Comparison of ENCODE assay signal across 18 cellular contexts in the genomic region with DNA sequence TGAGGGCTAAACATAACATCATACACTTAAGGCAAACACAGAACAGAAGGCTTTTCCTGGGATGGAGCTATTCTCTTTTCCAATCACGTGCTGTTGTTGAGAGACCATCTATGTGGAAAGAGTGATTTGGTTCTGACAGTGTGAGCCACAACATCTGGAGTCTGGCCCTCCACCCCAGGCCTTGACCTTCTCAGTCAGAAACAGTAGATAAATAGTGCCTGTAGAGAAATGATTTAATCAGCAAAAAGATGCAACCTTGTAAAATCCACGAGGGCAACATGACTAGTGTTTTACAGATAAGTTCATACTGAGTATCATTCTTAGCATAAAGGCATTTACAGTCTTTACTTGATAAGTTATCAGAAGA. TPM values are rescaled to one million over a fixed set of nuclear protein-coding genes. Genes with fewer than 3 reads are reported as not detected.
"Had no signal": no experiment of that assay in that cellular context is flagged by ENCODE, and none has a peak within 500 bp of the region (broad histone marks: within the 10 kb centered on the region; RNA-seq: fewer than 3 reads in every experiment).

No MANE protein-coding gene starts in this region.

- H3K9me3 Mint-ChIP-seq: activated naive CD4-positive, alpha-beta T cell treated with anti-CD3 and anti-CD28 coated beads, Interleukin-2, amount 10 ng/mL, durations not matched to agents 7 days and 5 days; activated T-helper 2 cell treated with anti-CD3 and anti-CD28 coated beads, Interferon-gamma antibody, Interleukin-2, Interleukin-4, amounts not matched to agents 10 μg/mL and 5 μg/mL and 100 μg/mL, durations not matched to agents 14 hours and 24 hours and 36 hours; endodermal cell; memory B cell; T-helper 2 cell treated with Interferon-gamma antibody and Interleukin-4, amounts not matched to agents 5 μg/mL and 100 μg/mL, for 36 hours had no signal

- DNase-seq: activated CD4-positive, alpha-beta T cell treated with anti-CD3 and anti-CD28 coated beads for 1 hour; activated CD4-positive, alpha-beta T cell treated with anti-CD3 and anti-CD28 coated beads, Interleukin-2, amount 50 U/mL, for 4 hours; activated naive CD4-positive, alpha-beta T cell treated with anti-CD3 and anti-CD28 coated beads, Interleukin-2, amount 10 ng/mL, durations not matched to agents 7 days and 5 days; dorsolateral prefrontal cortex; endodermal cell; hypothalamus; kidney; left ventricle myocardium superior; right cardiac atrium; stomach; testis; upper lobe of right lung had no signal

- H3K4me1 ChIP-seq: stomach, upper lobe of right lung had no signal

- H3K36me3 Mint-ChIP-seq: activated naive CD4-positive, alpha-beta T cell treated with anti-CD3 and anti-CD28 coated beads, Interleukin-2, amount 10 ng/mL, durations not matched to agents 7 days and 5 days; memory B cell had no signal

- ATAC-seq: left ventricle myocardium superior, right cardiac atrium, upper lobe of right lung had no signal

- H3K4me1 Mint-ChIP-seq: activated naive CD4-positive, alpha-beta T cell treated with anti-CD3 and anti-CD28 coated beads, Interleukin-2, amount 10 ng/mL, durations not matched to agents 7 days and 5 days had no signal

- H3K9me3 ChIP-seq: stomach, testis, upper lobe of right lung had no signal

- H3K4me3 ChIP-seq: cardiac muscle cell, dorsolateral prefrontal cortex, stomach, testis, upper lobe of right lung had no signal

- H3K27me3 ChIP-seq: cardiac muscle cell, testis had no signal

- H3K36me3 ChIP-seq: cardiac muscle cell, stomach, upper lobe of right lung had no signal

- H3K27ac ChIP-seq: cardiac muscle cell, dorsolateral prefrontal cortex, stomach, testis, upper lobe of right lung had no signal

- H3K4me3 Mint-ChIP-seq: activated naive CD4-positive, alpha-beta T cell treated with anti-CD3 and anti-CD28 coated beads, Interleukin-2, amount 10 ng/mL, durations not matched to agents 7 days and 5 days; endodermal cell; memory B cell; T-helper 2 cell treated with Interferon-gamma antibody and Interleukin-4, amounts not matched to agents 5 μg/mL and 100 μg/mL, for 36 hours had no signal

- H3K27ac Mint-ChIP-seq: activated naive CD4-positive, alpha-beta T cell treated with anti-CD3 and anti-CD28 coated beads, Interleukin-2, amount 10 ng/mL, durations not matched to agents 7 days and 5 days; activated T-helper 2 cell treated with anti-CD3 and anti-CD28 coated beads, Interferon-gamma antibody, Interleukin-2, Interleukin-4, amounts not matched to agents 10 μg/mL and 5 μg/mL and 100 μg/mL, durations not matched to agents 14 hours and 24 hours and 36 hours; endodermal cell; memory B cell; progenitor cell of endocrine pancreas; T-helper 2 cell treated with Interferon-gamma antibody and Interleukin-4, amounts not matched to agents 5 μg/mL and 100 μg/mL, for 36 hours had no signal

RNA-seq across cellular contexts. Expression of gene SFRP2, which starts 10.8 kb away (rescaled TPM):
- total RNA-seq: activated T-helper 2 cell treated with anti-CD3 and anti-CD28 coated beads, Interferon-gamma antibody, Interleukin-2, Interleukin-4, amounts not matched to agents 10 μg/mL and 5 μg/mL and 100 μg/mL, durations not matched to agents 14 hours and 24 hours and 36 hours; epithelial cell of proximal tubule had no signal

RNA-seq across cellular contexts. Expression of gene RNF175, which starts 39.9 kb away (rescaled TPM):
- total RNA-seq: activated T-helper 2 cell treated with anti-CD3 and anti-CD28 coated beads, Interferon-gamma antibody, Interleukin-2, Interleukin-4, amounts not matched to agents 10 μg/mL and 5 μg/mL and 100 μg/mL, durations not matched to agents 14 hours and 24 hours and 36 hours; upper lobe of right lung had no signal
